Comparison of ENCODE assay signal across 19 cellular contexts in genomic region chr11:128305588-128305987, GRCh38.
DNase-seq lines count a peak whose midpoint lies in the region; ATAC-seq, FAIRE-seq and TF ChIP-seq lines count a peak whose summit lies in the region.
"Had no signal": no experiment of that assay in that cellular context is flagged by ENCODE, and none has a peak within 500 bp of the region (broad histone marks: within the 10 kb centered on the region; RNA-seq: fewer than 3 reads in every experiment).

No MANE protein-coding gene starts in this region.

- peak in 1 of 2 donors; percentile 9 for DNase-seq in activated T-cell treated with anti-CD3 and anti-CD28 coated beads, Interleukin-2, amount 50 U/mL, for 72 hours
- DNase-seq in activated T-cell treated with anti-CD3 and anti-CD28 coated beads, Interleukin-2, amount 50 U/mL, for 1 hour, result no peak
- DNase-seq in T-cell (peak in 1 of 34 experiments; percentile 5), GM12878 (ENCODE audit: low read depth, low spot score) (no peak), NCI-H2029 treated with DMSO at 0.1 percent for 48 hours (lab: John Stamatoyannopoulos, UW) (no peak), HFFc6 (no peak)
- DNase-seq in stimulated activated naive CD8-positive, alpha-beta T cell treated with anti-CD3 and anti-CD28 coated beads, Interleukin-15, amount 100 ng/mL, for 72 hours, result no peak
- no peak for DNase-seq in stimulated activated CD8-positive, alpha-beta memory T cell treated with anti-CD3 and anti-CD28 coated beads, Interleukin-4, amount 100 ng/mL, for 48 hours
- DNase-seq: activated CD4-positive, CD25-positive, alpha-beta regulatory T cell; effector CD8-positive, alpha-beta T cell; H9; head of caudate nucleus; IMR-90; NCI-H524 treated with DMSO at 0.1 percent for 48 hours; SHP77 treated with DMSO at 0.1 percent for 48 hours; stimulated activated naive B cell treated with anti-CD40 and anti-IgM and Interleukin-4, amounts not matched to agents 10 μg/mL and 1 μg/mL and 100 μg/mL, for 72 hours had no signal

- H3K9me3 Mint-ChIP-seq in activated T-cell treated with anti-CD3 and anti-CD28 coated beads, Interleukin-2, amount 50 U/mL, for 72 hours, result no peaks in the 10 kb centered on the region
- H3K9me3 Mint-ChIP-seq in T-cell (no peaks in the 10 kb centered on the region), HFFc6 (no peaks in the 10 kb centered on the region)
- H3K9me3 Mint-ChIP-seq in stimulated activated naive CD8-positive, alpha-beta T cell treated with anti-CD3 and anti-CD28 coated beads, Interleukin-15, amount 100 ng/mL, for 72 hours, result peaks cover 0 to 13% of the 10 kb centered on the region in 2 donors
- H3K9me3 Mint-ChIP-seq: stimulated activated naive B cell treated with anti-CD40 and anti-IgM and Interleukin-4, amounts not matched to agents 10 μg/mL and 1 μg/mL and 100 μg/mL, for 72 hours; type B pancreatic cell had no signal

- intact Hi-C loops in GM12878 (cut with micrococcal nuclease; ENCODE audit: unreplicated experiment), result no loop called here

- no peaks in the 10 kb centered on the region for H3K27me3 Mint-ChIP-seq in activated T-cell treated with anti-CD3 and anti-CD28 coated beads, Interleukin-2, amount 50 U/mL, for 72 hours (ENCODE audit: low read depth)
- no peaks in the 10 kb centered on the region for H3K27me3 Mint-ChIP-seq in T-cell
- no peaks in the 10 kb centered on the region for H3K27me3 Mint-ChIP-seq in stimulated activated naive CD8-positive, alpha-beta T cell treated with anti-CD3 and anti-CD28 coated beads, Interleukin-15, amount 100 ng/mL, for 72 hours
- 0 out of 2 replicates have a peak, but pooled peaks cover 5% of the 10 kb centered on the region for H3K27me3 Mint-ChIP-seq in HFFc6 (ENCODE audit: insufficient read depth)
- H3K27me3 Mint-ChIP-seq: stimulated activated naive B cell treated with anti-CD40 and anti-IgM and Interleukin-4, amounts not matched to agents 10 μg/mL and 1 μg/mL and 100 μg/mL, for 72 hours had no signal

- RAD21 ChIA-PET in GM12878 (lab: Charles Lee; ENCODE audit: unreplicated experiment), result interaction anchor here (1.1 to 2.1 kb wide), 3 partner anchors 13 to 247 kb away, joined by 3 to 7 read pairs (median 6); no protein-coding TSS in a partner anchor

- 63% methylated on average over 1 of the region's 1 CpG for whole genome bisulfite sequencing in GM12878 (ENCODE audit: insufficient coverage, insufficient replicate concordance, low lambda C conversion rate, missing lambda C conversion rate)

- no peaks in the 10 kb centered on the region for H3K27me3 ChIP-seq in GM12878 (replicated peaks in 1 of 2; ENCODE audit: control insufficient read depth in 2 of 2, insufficient read depth in 2 of 2, low read length in 1 of 2)

- no peaks in the 10 kb centered on the region for H4K20me1 ChIP-seq in GM12878 (ENCODE audit: control insufficient read depth, insufficient read depth)

- ATAC-seq in activated T-cell treated with anti-CD3 and anti-CD28 coated beads, Interleukin-2, amount 50 U/mL, for 72 hours (replicated peaks in 1 of 2), result no peak
- no peak for ATAC-seq in T-cell (replicated peaks in 1 of 4)
- ATAC-seq in GM12878, result no peak
- no peak for ATAC-seq in stimulated activated naive CD8-positive, alpha-beta T cell treated with anti-CD3 and anti-CD28 coated beads, Interleukin-15, amount 100 ng/mL, for 72 hours
- ATAC-seq: stimulated activated naive B cell treated with anti-CD40 and anti-IgM and Interleukin-4, amounts not matched to agents 10 μg/mL and 1 μg/mL and 100 μg/mL, for 72 hours had no signal

- H2AFZ ChIP-seq in GM12878 (ENCODE audit: control insufficient read depth, low read depth, low read length), result no peak overlapping the region

- in situ Hi-C loops in GM12878 (cut with MboI), result no loop called here

- no peaks in the 10 kb centered on the region for H3K36me3 ChIP-seq in GM12878 (ENCODE audit: control insufficient read depth in 2 of 2, insufficient read depth in 2 of 2, low read length in 1 of 2)

- no peak overlapping the region for H3K4me3 ChIP-seq in GM12878

- CTCF ChIA-PET in T-cell (lab: Charles Lee), result interaction anchor here (0.8 to 1.9 kb wide), 7 partner anchors 12 to 166 kb away, joined by 3 to 15 read pairs (median 6); no protein-coding TSS in a partner anchor
- CTCF ChIA-PET in GM12878 (lab: Yijun Ruan, JAX), result interaction anchor here (1.1 to 2.1 kb wide), 5 partner anchors 10 to 324 kb away, joined by 3 to 7 read pairs (median 5); no protein-coding TSS in a partner anchor

- H3K27ac Mint-ChIP-seq in activated T-cell treated with anti-CD3 and anti-CD28 coated beads, Interleukin-2, amount 50 U/mL, for 72 hours, result peak overlapping the region; percentile 97
- H3K27ac Mint-ChIP-seq in T-cell (peak overlapping the region; percentile 98), HFFc6 (no peak overlapping the region)
- peak overlapping the region; percentile 88 to 96 for H3K27ac Mint-ChIP-seq in stimulated activated naive CD8-positive, alpha-beta T cell treated with anti-CD3 and anti-CD28 coated beads, Interleukin-15, amount 100 ng/mL, for 72 hours
- H3K27ac Mint-ChIP-seq: H9; stimulated activated naive B cell treated with anti-CD40 and anti-IgM and Interleukin-4, amounts not matched to agents 10 μg/mL and 1 μg/mL and 100 μg/mL, for 72 hours; type B pancreatic cell had no signal

- POLR2A ChIA-PET in T-cell (lab: Charles Lee), result interaction anchor here (0.7 to 1.8 kb wide), 8 partner anchors 13 to 314 kb away, joined by 3 to 14 read pairs (median 4); no protein-coding TSS in a partner anchor
- POLR2A ChIA-PET in GM12878 (lab: Charles Lee), result no interaction called here

- H3K9ac ChIP-seq in GM12878 (ENCODE audit: control insufficient read depth, insufficient read depth, low read length), result no peak overlapping the region

- TF ChIP-seq CTCF in GM12878 (IDR thresholded peaks at IDR 0.05 in 2 of 3, conservative IDR thresholded peaks at IDR 0.05 in 1 of 3; ENCODE audit: control insufficient read depth in 2 of 3, extremely low read depth in 1 of 3, insufficient read depth in 1 of 3, low read depth in 3 of 3, low read length in 3 of 3) (no peak), HFFc6 (IDR thresholded peaks at IDR 0.05) (no peak)

- TF ChIP-seq RAD21 in GM12878 (IDR thresholded peaks at IDR 0.05; ENCODE audit: insufficient read depth, low read depth, low read length), result no peak

- H3K36me3 Mint-ChIP-seq in activated T-cell treated with anti-CD3 and anti-CD28 coated beads, Interleukin-2, amount 50 U/mL, for 72 hours (ENCODE audit: insufficient read depth in 2 of 2), result peaks cover 3 to 7% of the 10 kb centered on the region in 2 donors
- H3K36me3 Mint-ChIP-seq in T-cell (no peaks in the 10 kb centered on the region), HFFc6 (ENCODE audit: low read depth) (no peaks in the 10 kb centered on the region)
- H3K36me3 Mint-ChIP-seq: stimulated activated naive B cell treated with anti-CD40 and anti-IgM and Interleukin-4, amounts not matched to agents 10 μg/mL and 1 μg/mL and 100 μg/mL, for 72 hours; type B pancreatic cell had no signal

- H3K4me3 Mint-ChIP-seq in activated T-cell treated with anti-CD3 and anti-CD28 coated beads, Interleukin-2, amount 50 U/mL, for 72 hours, result peak overlapping the region; percentile 62 to 98
- peak overlapping the region in 2 of 3 donors; percentile 35 to 83 for H3K4me3 Mint-ChIP-seq in T-cell
- peak overlapping the region; percentile 72 to 94 for H3K4me3 Mint-ChIP-seq in stimulated activated naive CD8-positive, alpha-beta T cell treated with anti-CD3 and anti-CD28 coated beads, Interleukin-15, amount 100 ng/mL, for 72 hours
- no peak overlapping the region for H3K4me3 Mint-ChIP-seq in HFFc6
- H3K4me3 Mint-ChIP-seq: H9; stimulated activated naive B cell treated with anti-CD40 and anti-IgM and Interleukin-4, amounts not matched to agents 10 μg/mL and 1 μg/mL and 100 μg/mL, for 72 hours; type B pancreatic cell had no signal

- H3K27ac ChIP-seq in GM12878 (ENCODE audit: control insufficient read depth, insufficient read depth), result no peak overlapping the region
- H3K27ac ChIP-seq: HL-60 had no signal

- TF ChIP-seq EP300 in GM12878 (IDR thresholded peaks at IDR 0.05; ENCODE audit: borderline replicate concordance in 1 of 2, control insufficient read depth in 1 of 2, low read depth in 2 of 2, low read length in 2 of 2), result no peak

- BruUV-seq in GM12878 (replicated peaks; lab: Mats Ljungman, UMichigan), result no TSS peak

- TF ChIP-seq POLR2A in GM12878 (IDR thresholded peaks at IDR 0.05; ENCODE audit: low read depth, low read length), result no peak

- SMC1A ChIA-PET in GM12878 (lab: Charles Lee; ENCODE audit: uncharacterized antibody, unreplicated experiment), result interaction anchor here (0.9 to 1.4 kb wide), 3 partner anchors 12 to 247 kb away, joined by 3 to 7 read pairs (median 4); no protein-coding TSS in a partner anchor

- H3K9me3 ChIP-seq in GM12878 (replicated peaks; ENCODE audit: control insufficient read depth, insufficient read depth, low read length), result no peaks in the 10 kb centered on the region

- FAIRE-seq in GM12878 (lab: Jason Lieb, UNC), result no peak
- FAIRE-seq: astrocyte had no signal

- no peak overlapping the region for H3K4me2 ChIP-seq in GM12878 (ENCODE audit: control insufficient read depth, insufficient read depth)

- peaks cover 36% of the 10 kb centered on the region for H3K4me1 ChIP-seq in GM12878 (ENCODE audit: control insufficient read depth, insufficient read depth, low read length)

- no peaks in the 10 kb centered on the region for H3K79me2 ChIP-seq in GM12878 (ENCODE audit: control insufficient read depth, insufficient read depth, low read length)

- peaks cover 78% of the 10 kb centered on the region for H3K4me1 Mint-ChIP-seq in activated T-cell treated with anti-CD3 and anti-CD28 coated beads, Interleukin-2, amount 50 U/mL, for 72 hours (ENCODE audit: low read depth)
- peaks cover 90 to 97% (median 95%) of the 10 kb centered on the region in 3 donors for H3K4me1 Mint-ChIP-seq in T-cell
- H3K4me1 Mint-ChIP-seq in stimulated activated naive CD8-positive, alpha-beta T cell treated with anti-CD3 and anti-CD28 coated beads, Interleukin-15, amount 100 ng/mL, for 72 hours, result peaks cover 75% of the 10 kb centered on the region
- peaks cover under 1% of the 10 kb centered on the region; the same call in 1 of the 2 replicates for H3K4me1 Mint-ChIP-seq in HFFc6 (ENCODE audit: low read depth)

TF ChIP-seq in GM12878, 131 proteins besides CTCF, POLR2A, EP300 and RAD21 (continues in another document):
- TF ChIP-seq MEF2B (IDR thresholded peaks at IDR 0.05; ENCODE audit: partially characterized antibody, poor library complexity, severe bottlenecking) (peak; percentile 44), IRF4 (IDR thresholded peaks at IDR 0.05; ENCODE audit: low read depth, low read length) (no peak), IKZF1 (conservative IDR thresholded peaks at IDR 0.05) (0 out of 2 replicates have a peak, but pooled peaks have one; percentile 22), MEF2A (IDR thresholded peaks at IDR 0.05; ENCODE audit: insufficient read depth, low read depth, low read length) (0 out of 2 replicates have a peak, but pooled peaks have one; percentile 54)
